Comparison of ENCODE assay signal across 9 cellular contexts in genomic region chr13:27168870-27169525, GRCh38. TPM values are rescaled to one million over a fixed set of nuclear protein-coding genes. Genes with fewer than 3 reads are reported as not detected.
A peak's percentile ranks its signal among the peaks of the same experiment; 100 is the strongest.
DNase-seq lines count a peak whose midpoint lies in the region; ATAC-seq and TF ChIP-seq lines count a peak whose summit lies in the region.
"Had no signal": no experiment of that assay in that cellular context is flagged by ENCODE, and none has a peak within 500 bp of the region (broad histone marks: within the 10 kb centered on the region; RNA-seq: fewer than 3 reads in every experiment).

No MANE protein-coding gene starts in this region.

- ATAC-seq in activated T-cell treated with anti-CD3 and anti-CD28 coated beads, Interleukin-2, amount 50 U/mL, for 72 hours (replicated peaks in 1 of 2), result no peak
- ATAC-seq in left colon (peak; percentile 25), HG03135 (IDR thresholded peaks at IDR 0.05; ENCODE audit: unreplicated experiment) (no peak), GM18498 (IDR thresholded peaks at IDR 0.05; ENCODE audit: unreplicated experiment) (no peak), GM18861 (IDR thresholded peaks at IDR 0.05; ENCODE audit: unreplicated experiment) (no peak)

- peaks cover 60% of the 10 kb centered on the region for H3K4me1 Mint-ChIP-seq in activated T-cell treated with anti-CD3 and anti-CD28 coated beads, Interleukin-2, amount 50 U/mL, for 72 hours (ENCODE audit: low read depth)
- H3K4me1 Mint-ChIP-seq in activated naive CD8-positive, alpha-beta T cell treated with anti-CD3 and anti-CD28 coated beads for 36 hours, result peaks cover 60% of the 10 kb centered on the region
- peaks cover 26% of the 10 kb centered on the region for H3K4me1 Mint-ChIP-seq in type B pancreatic cell (ENCODE audit: unreplicated experiment)

- H3K4me3 Mint-ChIP-seq in activated T-cell treated with anti-CD3 and anti-CD28 coated beads, Interleukin-2, amount 50 U/mL, for 72 hours, result peak overlapping the region; percentile 76 to 97
- H3K4me3 Mint-ChIP-seq in activated naive CD8-positive, alpha-beta T cell treated with anti-CD3 and anti-CD28 coated beads for 36 hours, result peak overlapping the region; percentile 49
- peak overlapping the region; percentile 97 for H3K4me3 Mint-ChIP-seq in type B pancreatic cell

- no peaks in the 10 kb centered on the region for H3K27me3 Mint-ChIP-seq in activated T-cell treated with anti-CD3 and anti-CD28 coated beads, Interleukin-2, amount 50 U/mL, for 72 hours (ENCODE audit: low read depth)
- H3K27me3 Mint-ChIP-seq in activated naive CD8-positive, alpha-beta T cell treated with anti-CD3 and anti-CD28 coated beads for 36 hours, result no peaks in the 10 kb centered on the region
- no peaks in the 10 kb centered on the region for H3K27me3 Mint-ChIP-seq in type B pancreatic cell

- no peak for TF ChIP-seq CTCF in type B pancreatic cell (conservative IDR thresholded peaks at IDR 0.05)

- H3K27ac Mint-ChIP-seq in activated T-cell treated with anti-CD3 and anti-CD28 coated beads, Interleukin-2, amount 50 U/mL, for 72 hours, result no peak overlapping the region
- H3K27ac Mint-ChIP-seq in activated naive CD8-positive, alpha-beta T cell treated with anti-CD3 and anti-CD28 coated beads for 36 hours, result peak overlapping the region; percentile 99
- peak overlapping the region; percentile 32 for H3K27ac Mint-ChIP-seq in type B pancreatic cell

- no peaks in the 10 kb centered on the region for H3K9me3 Mint-ChIP-seq in activated T-cell treated with anti-CD3 and anti-CD28 coated beads, Interleukin-2, amount 50 U/mL, for 72 hours
- H3K9me3 Mint-ChIP-seq in activated naive CD8-positive, alpha-beta T cell treated with anti-CD3 and anti-CD28 coated beads for 36 hours, result no peaks in the 10 kb centered on the region
- H3K9me3 Mint-ChIP-seq in type B pancreatic cell, result no peaks in the 10 kb centered on the region

- DNase-seq in activated T-cell treated with anti-CD3 and anti-CD28 coated beads, Interleukin-2, amount 50 U/mL, for 72 hours, result no peak
- DNase-seq in activated T-cell treated with anti-CD3 and anti-CD28 coated beads for 4 hours (no peak), left colon (peak in 1 of 2 donors; percentile 44), type B pancreatic cell (ENCODE audit: extremely low spot score, unreplicated experiment) (no peak)
- DNase-seq in activated naive CD8-positive, alpha-beta T cell treated with anti-CD3 and anti-CD28 coated beads for 36 hours, result no peak
- DNase-seq: NCI-H1048 had no signal

- intact Hi-C loops in left colon (cut with DNase I, micrococcal nuclease), result loop anchor here in 1 of 2 donors (10.0 kb wide), 1 partner anchor 174 kb away; no protein-coding TSS in a partner anchor

- peaks cover 2% of the 10 kb centered on the region in 2 donors for H3K36me3 Mint-ChIP-seq in activated T-cell treated with anti-CD3 and anti-CD28 coated beads, Interleukin-2, amount 50 U/mL, for 72 hours (ENCODE audit: insufficient read depth in 2 of 2)
- H3K36me3 Mint-ChIP-seq in activated naive CD8-positive, alpha-beta T cell treated with anti-CD3 and anti-CD28 coated beads for 36 hours, result peaks cover 4% of the 10 kb centered on the region
- H3K36me3 Mint-ChIP-seq in type B pancreatic cell, result no peaks in the 10 kb centered on the region

RNA-seq across cellular contexts. Expression of gene USP12, which starts 2.6 kb away (rescaled TPM):
- total RNA-seq in activated T-cell treated with anti-CD3 and anti-CD28 coated beads, Interleukin-2, amount 50 U/mL, for 72 hours, result 10 to 100 TPM; 39.6 to 57.3 TPM
- 10 to 100 TPM; 48.4 to 48.9 TPM for total RNA-seq in activated naive CD8-positive, alpha-beta T cell treated with anti-CD3 and anti-CD28 coated beads for 36 hours
- total RNA-seq in left colon, result 10 to 100 TPM; 32.2 to 42.0 TPM
- total RNA-seq in type B pancreatic cell (ENCODE audit: low replicate concordance), result 17.3 and 19.1 TPM in 2 replicates
